10 cellular contexts compared by ENCODE assay signal in genomic region chrX:139826065-139827044, GRCh38.
A peak's percentile ranks its signal among the peaks of the same experiment; 100 is the strongest.
DNase-seq lines count a peak whose midpoint lies in the region; ATAC-seq and TF ChIP-seq lines count a peak whose summit lies in the region.
"Had no signal": no experiment of that assay in that cellular context is flagged by ENCODE, and none has a peak within 500 bp of the region (broad histone marks: within the 10 kb centered on the region; RNA-seq: fewer than 3 reads in every experiment).

No MANE protein-coding gene starts in this region.

- peaks cover 55% of the 10 kb centered on the region for H3K4me1 Mint-ChIP-seq in brain

- H3K36me3 Mint-ChIP-seq in brain = peaks cover 11% of the 10 kb centered on the region
- H3K36me3 Mint-ChIP-seq: memory B cell had no signal

- H3K27ac ChIP-seq in BLaER1 = no peak overlapping the region
- H3K27ac ChIP-seq in Peyer's patch = no peak overlapping the region

- peak overlapping the region in 3 of 5 experiments; percentile 53 to 68 (median 61) for H3K4me3 Mint-ChIP-seq in brain
- H3K4me3 Mint-ChIP-seq: memory B cell had no signal

- no peaks in the 10 kb centered on the region for H3K9me3 Mint-ChIP-seq in brain
- H3K9me3 Mint-ChIP-seq: memory B cell had no signal

- no peak for ATAC-seq in esophagus mucosa

- peak; percentile 26 for DNase-seq in HS-5 (ENCODE audit: low read depth)
- DNase-seq in midbrain (lab: John Stamatoyannopoulos, UW) = peak; percentile 9
- no peak for DNase-seq in Peyer's patch
- no peak for DNase-seq in HK-2 (ENCODE audit: unreplicated experiment)
- no peak for DNase-seq in activated CD8-positive, alpha-beta memory T cell treated with anti-CD3 and anti-CD28 coated beads for 24 hours
- DNase-seq: effector memory CD4-positive, alpha-beta T cell had no signal

- no peak for TF ChIP-seq POLR2A in Peyer's patch (IDR thresholded peaks at IDR 0.05)

- peaks cover 58% of the 10 kb centered on the region for H3K27me3 ChIP-seq in BLaER1
- no peaks in the 10 kb centered on the region for H3K27me3 ChIP-seq in Peyer's patch

- H3K4me1 ChIP-seq in BLaER1 (peaks cover 25% of the 10 kb centered on the region), Peyer's patch (peaks cover 0 to 11% (median 0%) of the 10 kb centered on the region in 4 donors)

- no peaks in the 10 kb centered on the region for H3K9me3 ChIP-seq in BLaER1
- H3K9me3 ChIP-seq in Peyer's patch = no peaks in the 10 kb centered on the region

- no peak overlapping the region for H3K4me3 ChIP-seq in BLaER1
- no peak overlapping the region for H3K4me3 ChIP-seq in Peyer's patch

- H3K4me2 ChIP-seq in BLaER1 = peak overlapping the region; percentile 32

- H4K20me1 ChIP-seq in BLaER1 = peaks cover 55% of the 10 kb centered on the region

- H3K9ac ChIP-seq in BLaER1 = no peak overlapping the region

- TF ChIP-seq CTCF in brain (conservative IDR thresholded peaks at IDR 0.05) (no peak), Peyer's patch (IDR thresholded peaks at IDR 0.05) (no peak)

- H3K36me3 ChIP-seq in BLaER1 (peaks cover 6% of the 10 kb centered on the region; the same call in 1 of the 2 replicates), Peyer's patch (no peaks in the 10 kb centered on the region)

- H3K27ac Mint-ChIP-seq in brain = peak overlapping the region in 4 of 5 experiments; percentile 21 to 82 (median 68)
- H3K27ac Mint-ChIP-seq: memory B cell had no signal

- H3K27me3 Mint-ChIP-seq in brain = no peaks in the 10 kb centered on the region
- H3K27me3 Mint-ChIP-seq: memory B cell had no signal

Comparison
In these comparisons a context has a peak if more than half of its experiments do, and no peak if none do; other contexts are left out.
1. DNase-seq: peak in HS-5 (single experiment) and midbrain (single experiment); none in Peyer's patch (0 of 3), HK-2 (single experiment) and activated CD8-positive, alpha-beta memory T cell treated with anti-CD3 and anti-CD28 coated beads for 24 hours (single experiment).